8 cellular contexts compared by ENCODE assay signal in the genomic region with DNA sequence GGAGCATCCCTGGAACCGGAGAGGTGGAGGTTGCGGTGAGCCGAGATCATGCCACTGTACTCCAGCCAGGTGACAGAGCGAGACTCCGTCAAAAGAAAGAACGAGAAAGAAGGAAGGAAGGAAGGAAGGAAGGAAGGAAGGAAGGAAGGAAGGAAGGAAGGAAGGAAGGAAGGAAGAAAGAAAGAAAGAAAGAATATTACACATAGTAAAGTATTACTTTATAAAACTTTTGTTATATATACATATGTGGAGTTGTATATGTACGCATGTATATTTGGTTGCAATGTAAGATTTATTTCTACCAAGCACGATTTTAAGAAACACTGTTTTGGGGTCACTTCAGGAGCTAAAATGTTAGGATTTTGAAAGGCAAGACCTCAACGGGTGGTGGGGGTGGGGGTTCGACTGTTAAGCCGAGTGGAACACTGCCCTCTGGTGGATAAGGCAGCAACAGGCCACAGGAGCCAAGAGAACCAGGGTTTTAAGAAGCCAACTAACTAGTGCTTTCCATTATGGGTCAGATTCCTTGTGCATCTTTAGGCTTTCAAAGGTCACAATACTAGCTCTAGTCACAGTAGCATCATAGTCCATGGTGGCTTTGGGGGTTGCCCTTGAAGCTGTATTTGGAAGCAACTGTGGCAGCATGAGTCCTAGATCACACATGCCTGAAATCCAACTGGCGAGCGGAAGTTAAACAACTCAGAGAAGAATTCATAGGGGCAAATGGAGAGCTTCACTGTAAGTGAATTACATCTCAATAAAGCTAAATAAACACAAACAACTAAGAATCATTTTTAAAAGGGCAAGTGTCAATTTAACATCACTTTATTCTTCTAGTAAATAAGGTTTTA. TPM values are rescaled to one million over a fixed set of nuclear protein-coding genes. Genes with fewer than 3 reads are reported as not detected.
DNase-seq lines count a peak whose midpoint lies in the region; ATAC-seq, FAIRE-seq and TF ChIP-seq lines count a peak whose summit lies in the region.

No MANE protein-coding gene starts in this region.

- TF ChIP-seq CTCF in endothelial cell (IDR thresholded peaks at IDR 0.05; ENCODE audit: unreplicated experiment) (peak; percentile 71), mucosa of descending colon (IDR thresholded peaks at IDR 0.05) (peak; percentile 74)

- peak; percentile 46 for DNase-seq in NOMO-1 treated with DMSO at 0.1 percent for 48 hours (lab: John Stamatoyannopoulos, UW; ENCODE audit: unreplicated experiment)
- DNase-seq in activated CD8-positive, alpha-beta memory T cell treated with anti-CD3 and anti-CD28 coated beads, Interleukin-2, amount 10 ng/mL, durations not matched to agents 7 days and 5 days, result peak; percentile 82
- DNase-seq in endothelial cell (ENCODE audit: low spot score), result peak; percentile 69
- DNase-seq in mucosa of descending colon, result peak in 2 of 3 donors; percentile 58 to 80
- peak; percentile 67 for DNase-seq in stimulated activated naive CD4-positive, alpha-beta T cell treated with Interleukin-2 at 50 U/mL for 16 hours (lab: John Stamatoyannopoulos, UW)
- DNase-seq in OCI-M2 (lab: John Stamatoyannopoulos, UW; ENCODE audit: unreplicated experiment), result no peak

- no peaks in the 10 kb centered on the region for H3K4me1 ChIP-seq in mucosa of descending colon (ENCODE audit: low read depth)

- intact Hi-C loops in mucosa of descending colon (cut with DNase I, micrococcal nuclease), result loop anchor here in 1 of 2 donors (2.0 kb wide), 1 partner anchor 126 kb away; no protein-coding TSS in a partner anchor

- H3K36me3 Mint-ChIP-seq in activated CD8-positive, alpha-beta memory T cell treated with anti-CD3 and anti-CD28 coated beads, Interleukin-2, amount 10 ng/mL, durations not matched to agents 7 days and 5 days, result peaks cover 22% of the 10 kb centered on the region
- H3K36me3 Mint-ChIP-seq in endothelial cell (ENCODE audit: low read depth, unreplicated experiment), result no peaks in the 10 kb centered on the region

- no peak overlapping the region for H3K27ac Mint-ChIP-seq in activated CD8-positive, alpha-beta memory T cell treated with anti-CD3 and anti-CD28 coated beads, Interleukin-2, amount 10 ng/mL, durations not matched to agents 7 days and 5 days
- H3K27ac Mint-ChIP-seq in endothelial cell (ENCODE audit: unreplicated experiment), result no peak overlapping the region

- H3K9me3 ChIP-seq in mucosa of descending colon, result no peaks in the 10 kb centered on the region

- peak; percentile 71 for ATAC-seq in HG02678 (IDR thresholded peaks at IDR 0.05; ENCODE audit: unreplicated experiment)
- ATAC-seq in activated CD8-positive, alpha-beta memory T cell treated with anti-CD3 and anti-CD28 coated beads, Interleukin-2, amount 10 ng/mL, durations not matched to agents 7 days and 5 days, result peak; percentile 76
- peak; percentile 88 for ATAC-seq in mucosa of descending colon

- FAIRE-seq in G401.6 (lab: Jason Lieb, UNC), result peak; percentile 11

- no peaks in the 10 kb centered on the region for H3K27me3 Mint-ChIP-seq in activated CD8-positive, alpha-beta memory T cell treated with anti-CD3 and anti-CD28 coated beads, Interleukin-2, amount 10 ng/mL, durations not matched to agents 7 days and 5 days
- peaks cover 2% of the 10 kb centered on the region for H3K27me3 Mint-ChIP-seq in endothelial cell (ENCODE audit: unreplicated experiment)

- no peaks in the 10 kb centered on the region for H3K9me3 Mint-ChIP-seq in activated CD8-positive, alpha-beta memory T cell treated with anti-CD3 and anti-CD28 coated beads, Interleukin-2, amount 10 ng/mL, durations not matched to agents 7 days and 5 days (ENCODE audit: low read depth)
- H3K9me3 Mint-ChIP-seq in endothelial cell (ENCODE audit: unreplicated experiment), result no peaks in the 10 kb centered on the region

- no peak overlapping the region for H3K4me3 ChIP-seq in mucosa of descending colon

- H3K4me3 Mint-ChIP-seq in activated CD8-positive, alpha-beta memory T cell treated with anti-CD3 and anti-CD28 coated beads, Interleukin-2, amount 10 ng/mL, durations not matched to agents 7 days and 5 days, result no peak overlapping the region
- no peak overlapping the region for H3K4me3 Mint-ChIP-seq in endothelial cell (ENCODE audit: unreplicated experiment)

- CTCF ChIA-PET in activated CD8-positive, alpha-beta memory T cell treated with anti-CD3 and anti-CD28 coated beads, Interleukin-2, amount 10 ng/mL, durations not matched to agents 7 days and 5 days (lab: Charles Lee), result interaction anchor here (0.6 to 11.6 kb wide), 32 partner anchors 9 to 713 kb away, joined by 3 to 203 read pairs (median 4); a partner anchor contains a TSS

- H3K36me3 ChIP-seq in mucosa of descending colon (ENCODE audit: low read depth), result peaks cover 4% of the 10 kb centered on the region

- H3K4me1 Mint-ChIP-seq in activated CD8-positive, alpha-beta memory T cell treated with anti-CD3 and anti-CD28 coated beads, Interleukin-2, amount 10 ng/mL, durations not matched to agents 7 days and 5 days, result peaks cover 46% of the 10 kb centered on the region
- no peaks in the 10 kb centered on the region for H3K4me1 Mint-ChIP-seq in endothelial cell (ENCODE audit: unreplicated experiment)

RNA-seq across cellular contexts. Expression of a gene that starts 22.5 kb away (rescaled TPM):
- total RNA-seq in activated CD8-positive, alpha-beta memory T cell treated with anti-CD3 and anti-CD28 coated beads, Interleukin-2, amount 10 ng/mL, durations not matched to agents 7 days and 5 days, result 10 to 100 TPM; 44.9 to 48.1 TPM
- total RNA-seq in endothelial cell (ENCODE audit: unreplicated experiment) (84.6 TPM), mucosa of descending colon (10 to 100 TPM; 60.9 to 96.7 (median 84.9) TPM)

RNA-seq across cellular contexts. Expression of a gene that starts 22.5 kb away (rescaled TPM):
- total RNA-seq in activated CD8-positive, alpha-beta memory T cell treated with anti-CD3 and anti-CD28 coated beads, Interleukin-2, amount 10 ng/mL, durations not matched to agents 7 days and 5 days, result 1 to 10 TPM; 8.7 to 9.4 TPM
- total RNA-seq in endothelial cell (ENCODE audit: unreplicated experiment), result 9.8 TPM
- total RNA-seq in mucosa of descending colon, result 10 to 100 TPM; 10.4 to 17.2 (median 16.3) TPM

RNA-seq across cellular contexts. Expression of a gene that starts 39.4 kb away (rescaled TPM):
- total RNA-seq in activated CD8-positive, alpha-beta memory T cell treated with anti-CD3 and anti-CD28 coated beads, Interleukin-2, amount 10 ng/mL, durations not matched to agents 7 days and 5 days, result 10 to 100 TPM; 28.0 to 40.3 TPM
- total RNA-seq in endothelial cell (ENCODE audit: unreplicated experiment), result 341 TPM
- 100 to 1,000 TPM in 1 of 3 donors, 10 to 100 TPM in 2; 55.0 to 269 (median 83.3) TPM for total RNA-seq in mucosa of descending colon
